8 cellular contexts compared by ENCODE assay signal in the genomic region with DNA sequence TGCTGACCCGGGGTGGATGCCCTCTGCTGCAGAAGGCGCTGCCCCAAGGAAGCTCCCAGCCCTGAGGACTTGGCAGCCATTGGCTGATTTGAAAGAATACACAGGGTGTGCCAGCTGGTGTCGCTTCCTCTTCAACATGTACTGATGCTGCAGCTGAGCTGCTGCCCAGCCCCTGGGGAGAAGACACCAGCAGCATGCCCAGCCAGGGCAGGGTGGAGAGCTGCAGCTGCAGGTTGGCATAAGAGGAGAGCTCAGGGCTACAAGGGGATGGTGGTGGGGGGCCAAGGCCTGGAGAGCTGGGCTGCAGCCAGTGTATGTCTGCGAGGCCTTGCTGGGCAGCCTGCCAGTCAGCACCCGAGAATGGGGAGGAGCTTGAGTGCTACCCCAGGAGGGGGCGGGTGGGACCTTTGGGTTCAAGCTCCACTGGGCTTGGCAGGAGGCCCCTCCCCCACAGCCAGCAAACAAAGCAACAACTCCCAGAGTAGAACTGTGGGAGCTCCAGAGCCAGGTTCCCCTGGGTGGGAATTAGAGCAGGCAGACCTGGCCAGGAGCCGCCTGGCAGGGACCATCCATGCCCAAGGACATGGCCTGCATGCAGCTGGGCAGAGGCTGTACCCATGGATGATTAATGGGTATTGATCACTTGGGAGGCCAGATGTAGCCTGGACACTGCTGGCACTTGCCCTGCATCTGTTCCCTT. TPM values are rescaled to one million over a fixed set of nuclear protein-coding genes. Genes with fewer than 3 reads are reported as not detected.
A peak's percentile ranks its signal among the peaks of the same experiment; 100 is the strongest.
DNase-seq lines count a peak whose midpoint lies in the region; ATAC-seq, FAIRE-seq and TF ChIP-seq lines count a peak whose summit lies in the region.

No MANE protein-coding gene starts in this region.

- peak overlapping the region; percentile 9 for H3K4me2 ChIP-seq in parathyroid adenoma (ENCODE audit: low read length)

- H3K27ac ChIP-seq in parathyroid adenoma, result peak overlapping the region; percentile 68

- H3K9me3 ChIP-seq in parathyroid adenoma (ENCODE audit: control insufficient read depth, low read length), result no peaks in the 10 kb centered on the region

- H3K9ac ChIP-seq in parathyroid adenoma, result no peak overlapping the region

- peaks cover 2% of the 10 kb centered on the region for H3K27me3 Mint-ChIP-seq in activated CD8-positive, alpha-beta T cell treated with anti-CD3 and anti-CD28 coated beads, Interleukin-2, amount 10 ng/mL, durations not matched to agents 7 days and 5 days (ENCODE audit: low read depth)
- no peaks in the 10 kb centered on the region for H3K27me3 Mint-ChIP-seq in progenitor cell of endocrine pancreas

- H3K4me1 ChIP-seq in parathyroid adenoma, result peaks cover 8% of the 10 kb centered on the region

- POLR2A ChIA-PET in activated CD8-positive, alpha-beta T cell treated with anti-CD3 and anti-CD28 coated beads, Interleukin-2, amount 10 ng/mL, durations not matched to agents 7 days and 5 days (lab: Charles Lee), result interaction anchor here (0.6 to 2.5 kb wide), 5 partner anchors 9 to 178 kb away, joined by 3 to 19 read pairs (median 3); partner anchors contain the start of gene SEMA4B

- peaks cover 2% of the 10 kb centered on the region for H3K36me3 Mint-ChIP-seq in activated CD8-positive, alpha-beta T cell treated with anti-CD3 and anti-CD28 coated beads, Interleukin-2, amount 10 ng/mL, durations not matched to agents 7 days and 5 days (ENCODE audit: low read depth)
- peaks cover 3% of the 10 kb centered on the region for H3K36me3 Mint-ChIP-seq in progenitor cell of endocrine pancreas (ENCODE audit: insufficient read depth)

- peak; percentile 59 for ATAC-seq in HG03103 (IDR thresholded peaks at IDR 0.05; ENCODE audit: low read depth, unreplicated experiment)
- peak; percentile 65 for ATAC-seq in activated CD8-positive, alpha-beta T cell treated with anti-CD3 and anti-CD28 coated beads, Interleukin-2, amount 10 ng/mL, durations not matched to agents 7 days and 5 days

- no peak for FAIRE-seq in frontal cortex (lab: Jason Lieb, UNC)

- H3K9me3 Mint-ChIP-seq in activated CD8-positive, alpha-beta T cell treated with anti-CD3 and anti-CD28 coated beads, Interleukin-2, amount 10 ng/mL, durations not matched to agents 7 days and 5 days (ENCODE audit: insufficient read depth), result no peaks in the 10 kb centered on the region
- H3K9me3 Mint-ChIP-seq in progenitor cell of endocrine pancreas (ENCODE audit: low read depth), result no peaks in the 10 kb centered on the region

- H2AFZ ChIP-seq in parathyroid adenoma, result no peak overlapping the region

- peak; percentile 46 for DNase-seq in stimulated activated CD4-positive, alpha-beta T cell treated with anti-CD3 and anti-CD28 coated beads, Interleukin-15, amount 100 ng/mL, for 24 hours
- DNase-seq in stimulated activated CD4-positive, alpha-beta T cell treated with anti-CD3 and anti-CD28 coated beads, Interleukin-12 subunit alpha, Interleukin-12 subunit beta, amount 100 ng/mL, for 4 hours, result no peak
- DNase-seq in NCI-H2196 treated with DMSO at 0.1 percent for 48 hours (lab: John Stamatoyannopoulos, UW; ENCODE audit: unreplicated experiment), result peak; percentile 94
- peak; percentile 31 for DNase-seq in activated CD8-positive, alpha-beta T cell treated with anti-CD3 and anti-CD28 coated beads, Interleukin-2, amount 10 ng/mL, durations not matched to agents 7 days and 5 days
- peak; percentile 60 to 62 for DNase-seq in frontal cortex (ENCODE audit: low spot score in 2 of 2)
- DNase-seq in progenitor cell of endocrine pancreas (ENCODE audit: low spot score, unreplicated experiment), result no peak

- H3K36me3 ChIP-seq in parathyroid adenoma (ENCODE audit: control insufficient read depth, insufficient read depth, low read length), result no peaks in the 10 kb centered on the region

- peaks cover 2% of the 10 kb centered on the region for H3K79me2 ChIP-seq in parathyroid adenoma

- peak overlapping the region; percentile 78 for H3K27ac Mint-ChIP-seq in activated CD8-positive, alpha-beta T cell treated with anti-CD3 and anti-CD28 coated beads, Interleukin-2, amount 10 ng/mL, durations not matched to agents 7 days and 5 days
- no peak overlapping the region for H3K27ac Mint-ChIP-seq in progenitor cell of endocrine pancreas

- CTCF ChIA-PET in activated CD8-positive, alpha-beta T cell treated with anti-CD3 and anti-CD28 coated beads, Interleukin-2, amount 10 ng/mL, durations not matched to agents 7 days and 5 days (lab: Charles Lee), result interaction anchor here (1.1 to 4.0 kb wide), 5 partner anchors 9 to 431 kb away, joined by 3 to 19 read pairs (median 5); partner anchors contain the start of gene SEMA4B

- no peak overlapping the region for H3K4me3 ChIP-seq in parathyroid adenoma (ENCODE audit: low read depth, low read length)

- no peaks in the 10 kb centered on the region for H3K27me3 ChIP-seq in parathyroid adenoma (ENCODE audit: control insufficient read depth, insufficient read depth, low read length)

- no peak for TF ChIP-seq CTCF in parathyroid adenoma (IDR thresholded peaks at IDR 0.05)
- no peak for TF ChIP-seq CTCF in progenitor cell of endocrine pancreas (IDR thresholded peaks at IDR 0.05; ENCODE audit: unreplicated experiment)

- peaks cover 34% of the 10 kb centered on the region for H3K4me1 Mint-ChIP-seq in activated CD8-positive, alpha-beta T cell treated with anti-CD3 and anti-CD28 coated beads, Interleukin-2, amount 10 ng/mL, durations not matched to agents 7 days and 5 days (ENCODE audit: low read depth)
- H3K4me1 Mint-ChIP-seq in progenitor cell of endocrine pancreas (ENCODE audit: low read depth), result peaks cover 7% of the 10 kb centered on the region

- peak overlapping the region; percentile 60 for H3K4me3 Mint-ChIP-seq in activated CD8-positive, alpha-beta T cell treated with anti-CD3 and anti-CD28 coated beads, Interleukin-2, amount 10 ng/mL, durations not matched to agents 7 days and 5 days
- H3K4me3 Mint-ChIP-seq in progenitor cell of endocrine pancreas (ENCODE audit: low read depth), result no peak overlapping the region

RNA-seq across cellular contexts. Expression of gene SEMA4B, which starts 9.2 kb away (rescaled TPM):
- total RNA-seq in activated CD8-positive, alpha-beta T cell treated with anti-CD3 and anti-CD28 coated beads, Interleukin-2, amount 10 ng/mL, durations not matched to agents 7 days and 5 days, result 10 to 100 TPM in 1 of 2 experiments, 1 to 10 TPM in 1; 8.6 to 11.2 TPM
- total RNA-seq in frontal cortex (35.5 TPM), progenitor cell of endocrine pancreas (36.4 and 41.9 TPM in 2 replicates)

RNA-seq across cellular contexts. Expression of gene CIB1, which starts 41.8 kb away (rescaled TPM):
- total RNA-seq in activated CD8-positive, alpha-beta T cell treated with anti-CD3 and anti-CD28 coated beads, Interleukin-2, amount 10 ng/mL, durations not matched to agents 7 days and 5 days, result 100 to 1,000 TPM in 1 of 2 experiments, 10 to 100 TPM in 1; 92.4 to 102 TPM
- 3.7 TPM for total RNA-seq in frontal cortex
- total RNA-seq in progenitor cell of endocrine pancreas, result 28.3 and 30.3 TPM in 2 replicates

RNA-seq across cellular contexts. Expression of gene GDPGP1, which starts 42.1 kb away (rescaled TPM):
- total RNA-seq in activated CD8-positive, alpha-beta T cell treated with anti-CD3 and anti-CD28 coated beads, Interleukin-2, amount 10 ng/mL, durations not matched to agents 7 days and 5 days, result 10 to 100 TPM; 10.0 to 12.1 TPM
- 4.9 TPM for total RNA-seq in frontal cortex
- 7.8 and 8.6 TPM in 2 replicates for total RNA-seq in progenitor cell of endocrine pancreas

RNA-seq across cellular contexts. Expression of gene TTLL13, which starts 57.4 kb away (rescaled TPM):
- total RNA-seq in activated CD8-positive, alpha-beta T cell treated with anti-CD3 and anti-CD28 coated beads, Interleukin-2, amount 10 ng/mL, durations not matched to agents 7 days and 5 days, result 1 to 10 TPM in 1 of 2 experiments, not detected in 1; 1.3 TPM
- total RNA-seq in frontal cortex (under 0.01 TPM), progenitor cell of endocrine pancreas (0.69 TPM in 1 of 2 replicates, not detected in the other)

Comparison
In these comparisons a context has a peak if more than half of its experiments do, and no peak if none do; other contexts are left out.
1. DNase-seq: peak in stimulated activated CD4-positive, alpha-beta T cell treated with anti-CD3 and anti-CD28 coated beads, Interleukin-15, amount 100 ng/mL, for 24 hours (single experiment), NCI-H2196 treated with DMSO at 0.1 percent for 48 hours (single experiment), activated CD8-positive, alpha-beta T cell treated with anti-CD3 and anti-CD28 coated beads, Interleukin-2, amount 10 ng/mL, durations not matched to agents 7 days and 5 days (single experiment) and frontal cortex (2 of 2); none in stimulated activated CD4-positive, alpha-beta T cell treated with anti-CD3 and anti-CD28 coated beads, Interleukin-12 subunit alpha, Interleukin-12 subunit beta, amount 100 ng/mL, for 4 hours (single experiment) and progenitor cell of endocrine pancreas (single experiment).